1 cellular context compared by ENCODE assay signal in the genomic region with DNA sequence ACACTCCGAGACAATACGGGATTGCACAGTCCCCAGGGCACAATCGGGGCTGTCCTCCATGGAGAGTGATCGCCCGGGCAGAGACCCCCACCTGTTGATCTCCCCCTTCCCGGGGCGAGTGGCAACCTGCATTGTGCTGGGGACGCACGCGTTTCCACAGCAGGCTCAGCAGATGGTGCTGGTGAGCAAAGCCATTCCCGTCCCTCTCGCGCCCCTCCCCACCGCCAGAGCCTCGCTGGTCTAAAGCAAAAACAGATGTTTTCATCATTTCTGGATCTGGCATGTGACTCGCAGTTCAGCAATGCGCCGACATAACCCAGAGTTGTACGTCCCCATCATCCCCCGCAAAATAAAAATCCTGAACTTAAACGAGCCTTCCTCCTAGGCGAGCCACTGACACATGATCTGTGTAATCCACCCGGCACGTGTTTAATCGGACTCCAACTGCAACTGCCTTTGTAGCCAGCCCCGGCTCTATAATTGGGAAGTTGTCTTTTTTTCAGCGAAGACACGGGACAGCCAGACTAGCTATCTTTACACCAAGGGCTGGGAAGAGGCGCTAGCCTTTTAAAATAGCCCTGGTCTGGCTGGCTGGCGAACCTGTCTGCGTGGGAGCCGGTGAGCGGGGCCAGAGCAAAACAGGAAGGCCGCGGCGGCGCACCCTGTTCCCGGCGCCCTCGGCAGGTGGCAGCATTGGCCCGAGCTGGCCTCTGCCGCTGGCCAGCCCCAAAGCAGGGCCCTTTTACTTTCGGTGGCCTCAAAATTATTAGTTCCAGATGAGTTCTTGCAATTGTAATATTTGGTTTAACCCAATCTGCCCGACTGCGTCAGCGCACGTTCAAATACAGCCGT.
TF ChIP-seq lines count a peak whose summit lies in the region.

No MANE protein-coding gene starts in this region.

TF ChIP-seq in HepG2, 621 proteins besides CTCF, POLR2A, EP300 and RAD21 (continued from another document and continues in another):
- no peak for TF ChIP-seq AKNA (CRISPR knock-in tag; IDR thresholded peaks at IDR 0.05; ENCODE audit: borderline replicate concordance)
- no peak for TF ChIP-seq ZNF580 (CRISPR knock-in tag; IDR thresholded peaks at IDR 0.05; ENCODE audit: borderline replicate concordance, low read depth)
- TF ChIP-seq CHD4 (IDR thresholded peaks at IDR 0.05; ENCODE audit: borderline replicate concordance, low read length): no peak; the same call in 1 of the 2 replicates
- TF ChIP-seq ZFP37 (CRISPR knock-in tag; IDR thresholded peaks at IDR 0.05; ENCODE audit: borderline replicate concordance): no peak
- TF ChIP-seq ZNF800 (CRISPR knock-in tag; IDR thresholded peaks at IDR 0.05): no peak
- TF ChIP-seq GABPA (IDR thresholded peaks at IDR 0.05; ENCODE audit: low read depth, low read length): no peak
- no peak for TF ChIP-seq GABPA (CRISPR knock-in tag; IDR thresholded peaks at IDR 0.05; ENCODE audit: low read depth)
- TF ChIP-seq ZNF484 (CRISPR knock-in tag; IDR thresholded peaks at IDR 0.05; ENCODE audit: borderline replicate concordance, low read depth): no peak
- TF ChIP-seq HNRNPL (IDR thresholded peaks at IDR 0.05; ENCODE audit: low read depth, low read length): no peak
- no peak for TF ChIP-seq HNRNPUL1 (IDR thresholded peaks at IDR 0.05; ENCODE audit: low read depth, low read length)
- TF ChIP-seq, protein P1, sequence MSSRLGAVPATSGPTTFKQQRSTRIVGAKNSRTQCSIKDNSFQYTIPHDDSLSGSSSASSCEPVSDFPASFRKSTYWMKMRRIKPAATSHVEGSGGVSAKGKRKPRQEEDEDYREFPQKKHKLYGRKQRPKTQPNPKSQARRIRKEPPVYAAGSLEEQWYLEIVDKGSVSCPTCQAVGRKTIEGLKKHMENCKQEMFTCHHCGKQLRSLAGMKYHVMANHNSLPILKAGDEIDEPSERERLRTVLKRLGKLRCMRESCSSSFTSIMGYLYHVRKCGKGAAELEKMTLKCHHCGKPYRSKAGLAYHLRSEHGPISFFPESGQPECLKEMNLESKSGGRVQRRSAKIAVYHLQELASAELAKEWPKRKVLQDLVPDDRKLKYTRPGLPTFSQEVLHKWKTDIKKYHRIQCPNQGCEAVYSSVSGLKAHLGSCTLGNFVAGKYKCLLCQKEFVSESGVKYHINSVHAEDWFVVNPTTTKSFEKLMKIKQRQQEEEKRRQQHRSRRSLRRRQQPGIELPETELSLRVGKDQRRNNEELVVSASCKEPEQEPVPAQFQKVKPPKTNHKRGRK (CRISPR knock-in tag; IDR thresholded peaks at IDR 0.05): no peak
- no peak for TF ChIP-seq HOXA9 (CRISPR knock-in tag; IDR thresholded peaks at IDR 0.05; ENCODE audit: borderline replicate concordance)
- peak; percentile 69; the same call in 1 of the 2 replicates for TF ChIP-seq GABPB1 (CRISPR knock-in tag; IDR thresholded peaks at IDR 0.05)
- no peak for TF ChIP-seq TRIM24 (CRISPR knock-in tag; IDR thresholded peaks at IDR 0.05)
- no peak for TF ChIP-seq MLLT10 (CRISPR knock-in tag; IDR thresholded peaks at IDR 0.05)
- no peak for TF ChIP-seq JDP2 (CRISPR knock-in tag; IDR thresholded peaks at IDR 0.05; ENCODE audit: borderline replicate concordance)
- no peak for TF ChIP-seq TCF7L2 (IDR thresholded peaks at IDR 0.05; ENCODE audit: low read depth, low read length)
- no peak for TF ChIP-seq SRY (CRISPR knock-in tag; IDR thresholded peaks at IDR 0.05)
- TF ChIP-seq ZNF337 (CRISPR knock-in tag; IDR thresholded peaks at IDR 0.05; ENCODE audit: borderline replicate concordance, low read depth): no peak
- TF ChIP-seq ZFP90 (CRISPR knock-in tag; IDR thresholded peaks at IDR 0.05; ENCODE audit: borderline replicate concordance): no peak
- TF ChIP-seq PAXIP1 (CRISPR knock-in tag; conservative IDR thresholded peaks at IDR 0.05): no peak
- TF ChIP-seq ZBTB14 (CRISPR knock-in tag; IDR thresholded peaks at IDR 0.05): no peak
- TF ChIP-seq ZBTB49 (CRISPR knock-in tag; IDR thresholded peaks at IDR 0.05; ENCODE audit: borderline replicate concordance): no peak
- TF ChIP-seq, protein P2, sequence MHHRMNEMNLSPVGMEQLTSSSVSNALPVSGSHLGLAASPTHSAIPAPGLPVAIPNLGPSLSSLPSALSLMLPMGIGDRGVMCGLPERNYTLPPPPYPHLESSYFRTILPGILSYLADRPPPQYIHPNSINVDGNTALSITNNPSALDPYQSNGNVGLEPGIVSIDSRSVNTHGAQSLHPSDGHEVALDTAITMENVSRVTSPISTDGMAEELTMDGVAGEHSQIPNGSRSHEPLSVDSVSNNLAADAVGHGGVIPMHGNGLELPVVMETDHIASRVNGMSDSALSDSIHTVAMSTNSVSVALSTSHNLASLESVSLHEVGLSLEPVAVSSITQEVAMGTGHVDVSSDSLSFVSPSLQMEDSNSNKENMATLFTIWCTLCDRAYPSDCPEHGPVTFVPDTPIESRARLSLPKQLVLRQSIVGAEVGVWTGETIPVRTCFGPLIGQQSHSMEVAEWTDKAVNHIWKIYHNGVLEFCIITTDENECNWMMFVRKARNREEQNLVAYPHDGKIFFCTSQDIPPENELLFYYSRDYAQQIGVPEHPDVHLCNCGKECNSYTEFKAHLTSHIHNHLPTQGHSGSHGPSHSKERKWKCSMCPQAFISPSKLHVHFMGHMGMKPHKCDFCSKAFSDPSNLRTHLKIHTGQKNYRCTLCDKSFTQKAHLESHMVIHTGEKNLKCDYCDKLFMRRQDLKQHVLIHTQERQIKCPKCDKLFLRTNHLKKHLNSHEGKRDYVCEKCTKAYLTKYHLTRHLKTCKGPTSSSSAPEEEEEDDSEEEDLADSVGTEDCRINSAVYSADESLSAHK (CRISPR knock-in tag; IDR thresholded peaks at IDR 0.05; ENCODE audit: borderline replicate concordance): no peak
- no peak for TF ChIP-seq TBL1XR1 (IDR thresholded peaks at IDR 0.05; ENCODE audit: borderline replicate concordance, low read length, partially characterized antibody)
- TF ChIP-seq ZBTB25 (CRISPR knock-in tag; IDR thresholded peaks at IDR 0.05): no peak
- no peak for TF ChIP-seq RFXANK (CRISPR knock-in tag; IDR thresholded peaks at IDR 0.05)
- TF ChIP-seq ZSCAN25 (CRISPR knock-in tag; IDR thresholded peaks at IDR 0.05): no peak
- TF ChIP-seq ZNF550 (CRISPR knock-in tag; IDR thresholded peaks at IDR 0.05; ENCODE audit: borderline replicate concordance): no peak
